31 cellular contexts compared by ENCODE assay signal in the genomic region with DNA sequence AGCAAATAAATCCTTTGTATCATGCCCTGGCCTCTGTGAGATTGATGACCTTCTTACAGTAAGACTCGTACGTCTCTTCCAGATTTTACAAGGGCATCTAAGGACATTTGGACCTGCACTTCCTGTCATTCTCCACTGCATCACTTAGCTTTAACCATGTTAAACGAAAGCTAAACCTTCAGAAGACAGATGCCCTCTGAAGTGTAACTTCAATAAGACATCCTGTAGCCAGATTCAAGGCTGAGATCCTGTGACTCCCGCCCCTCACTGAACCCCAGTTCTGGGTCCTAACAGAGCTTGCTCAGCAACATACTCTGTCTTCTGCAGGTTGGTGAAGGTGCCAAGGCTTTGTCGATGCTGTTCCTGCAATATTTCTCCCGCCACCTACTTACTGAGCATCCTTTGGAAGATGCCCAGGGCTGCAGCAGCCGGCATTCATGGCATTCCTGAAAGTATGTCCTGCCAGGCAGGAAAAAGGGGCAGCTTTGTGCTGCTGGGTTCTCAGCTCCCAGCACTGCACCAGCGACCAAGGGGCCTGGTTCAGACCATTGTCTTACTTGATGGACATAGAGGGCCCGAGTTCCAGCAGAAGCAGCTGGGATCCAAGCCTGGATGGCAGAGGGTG.
"Had no signal": no experiment of that assay in that cellular context is flagged by ENCODE, and none has a peak within 500 bp of the region (broad histone marks: within the 10 kb centered on the region; RNA-seq: fewer than 3 reads in every experiment).

No MANE protein-coding gene starts in this region.

- H3K9ac ChIP-seq: parathyroid adenoma had no signal

- H3K4me1 ChIP-seq: body of pancreas, colonic mucosa, esophagus squamous epithelium, parathyroid adenoma, psoas muscle had no signal

- FAIRE-seq: endometrium, frontal cortex, islet of Langerhans had no signal

- H3K4me1 Mint-ChIP-seq: naive B cell had no signal

- H3K27ac ChIP-seq: body of pancreas, colonic mucosa, epithelial cell of prostate, esophagus squamous epithelium, parathyroid adenoma, psoas muscle, thoracic aorta had no signal

- H3K4me3 Mint-ChIP-seq: activated CD4-positive, alpha-beta memory T cell treated with anti-CD3 and anti-CD28 coated beads for 36 hours; activated CD4-positive, alpha-beta T cell treated with anti-CD3 and anti-CD28 coated beads, Interleukin-2, amount 10 ng/mL, durations not matched to agents 24 days and 14 days; activated naive CD8-positive, alpha-beta T cell; mesothelial cell of epicardium; naive B cell; neural crest cell; stimulated activated effector memory CD8-positive, alpha-beta T cell treated with anti-CD3 and anti-CD28 coated beads, Interleukin-12 subunit alpha, Interleukin-12 subunit beta, amount 100 ng/mL, for 72 hours; stimulated activated naive CD8-positive, alpha-beta T cell treated with anti-CD3 and anti-CD28 coated beads, Interleukin-15, Interleukin-2, amounts not matched to agents 100 ng/mL and 50 ng/mL, for 24 hours; T-helper 17 cell had no signal

- ATAC-seq: body of pancreas; psoas muscle; stimulated activated effector memory CD8-positive, alpha-beta T cell treated with anti-CD3 and anti-CD28 coated beads, Interleukin-12 subunit alpha, Interleukin-12 subunit beta, amount 100 ng/mL, for 72 hours; T-helper 17 cell had no signal

- H3K9me3 ChIP-seq: body of pancreas, colonic mucosa, thoracic aorta had no signal

- H3K27me3 Mint-ChIP-seq: activated CD4-positive, alpha-beta memory T cell treated with anti-CD3 and anti-CD28 coated beads for 36 hours; activated CD4-positive, alpha-beta T cell treated with anti-CD3 and anti-CD28 coated beads, Interleukin-2, amount 10 ng/mL, durations not matched to agents 24 days and 14 days; T-helper 17 cell had no signal

- H3K4me3 ChIP-seq: body of pancreas, colonic mucosa, esophagus squamous epithelium, psoas muscle, thoracic aorta had no signal

- DNase-seq: activated CD4-positive, alpha-beta memory T cell treated with anti-CD3 and anti-CD28 coated beads for 36 hours; activated CD4-positive, alpha-beta T cell treated with anti-CD3 and anti-CD28 coated beads, Interleukin-2, amount 10 ng/mL, durations not matched to agents 24 days and 14 days; activated CD4-positive, CD25-positive, alpha-beta regulatory T cell treated with anti-CD3 and anti-CD28 coated beads, Interleukin-2, amount 50 U/mL, for 72 hours; activated CD8-positive, alpha-beta memory T cell treated with anti-CD3 and anti-CD28 coated beads, Interleukin-2, amount 50 U/mL, for 4 hours; activated T-cell treated with anti-CD3 and anti-CD28 coated beads, Interleukin-2, amount 50 U/mL, for 1 hour; anterior cingulate cortex; body of pancreas; cerebellar nuclear complex; colonic mucosa; effector CD8-positive, alpha-beta T cell; esophagus squamous epithelium; mammary epithelial cell; naive B cell; occipital lobe; psoas muscle; stimulated activated CD4-positive, alpha-beta T cell treated with anti-CD3 and anti-CD28 coated beads, Interleukin-4, amount 100 ng/mL, for 24 hours; SW 1271; T-helper 17 cell; T1000; trophoblast cell had no signal

- H2AFZ ChIP-seq: parathyroid adenoma had no signal

- H3K36me3 ChIP-seq: colonic mucosa, esophagus squamous epithelium, thoracic aorta had no signal

- H3K27me3 ChIP-seq: body of pancreas, colonic mucosa, esophagus squamous epithelium had no signal

- H3K27ac Mint-ChIP-seq: activated CD4-positive, alpha-beta memory T cell treated with anti-CD3 and anti-CD28 coated beads for 36 hours; activated CD4-positive, alpha-beta T cell treated with anti-CD3 and anti-CD28 coated beads, Interleukin-2, amount 10 ng/mL, durations not matched to agents 24 days and 14 days; activated naive CD8-positive, alpha-beta T cell; mesothelial cell of epicardium; naive B cell; stimulated activated effector memory CD8-positive, alpha-beta T cell treated with anti-CD3 and anti-CD28 coated beads, Interleukin-12 subunit alpha, Interleukin-12 subunit beta, amount 100 ng/mL, for 72 hours; stimulated activated naive CD8-positive, alpha-beta T cell treated with anti-CD3 and anti-CD28 coated beads, Interleukin-15, Interleukin-2, amounts not matched to agents 100 ng/mL and 50 ng/mL, for 24 hours had no signal

- H3K36me3 Mint-ChIP-seq: mesothelial cell of epicardium; stimulated activated effector memory CD8-positive, alpha-beta T cell treated with anti-CD3 and anti-CD28 coated beads, Interleukin-12 subunit alpha, Interleukin-12 subunit beta, amount 100 ng/mL, for 72 hours had no signal
